Comparison of ENCODE assay signal across 14 cellular contexts in genomic region chr16:82783933-82784566, GRCh38.
"Had no signal": no experiment of that assay in that cellular context is flagged by ENCODE, and none has a peak within 500 bp of the region (broad histone marks: within the 10 kb centered on the region; RNA-seq: fewer than 3 reads in every experiment).

No MANE protein-coding gene starts in this region.

- H3K4me3 Mint-ChIP-seq: activated T-cell treated with anti-CD3 and anti-CD28 coated beads, Interleukin-2, amount 50 U/mL, for 4 hours; nephron progenitor cell; T-helper 2 cell treated with Interferon-gamma antibody and Interleukin-4, amounts not matched to agents 5 μg/mL and 100 μg/mL, for 36 hours had no signal

- ATAC-seq: activated T-cell treated with anti-CD3 and anti-CD28 coated beads, Interleukin-2, amount 50 U/mL, for 4 hours had no signal

- H3K9me3 ChIP-seq: breast epithelium, esophagus squamous epithelium, sigmoid colon, stomach, vagina had no signal

- DNase-seq: activated CD4-positive, alpha-beta T cell treated with anti-CD3 and anti-CD28 coated beads, Interleukin-2, amount 50 U/mL, for 4 hours; activated CD4-positive, CD25-positive, alpha-beta regulatory T cell treated with anti-CD3 and anti-CD28 coated beads, Interleukin-2, amount 50 U/mL, for 72 hours; activated gamma-delta T cell treated with Interleukin-2 at 50 U/mL for 16 hours; activated T-cell treated with anti-CD3 and anti-CD28 coated beads, Interleukin-2, amount 50 U/mL, for 4 hours; aorta; esophagus squamous epithelium; foreskin fibroblast; nephron progenitor cell; sigmoid colon; stimulated activated CD4-positive, alpha-beta T cell treated with anti-CD3 and anti-CD28 coated beads, Interleukin-4, amount 100 ng/mL, for 1 hour; stomach had no signal

- H3K4me1 ChIP-seq: breast epithelium had no signal

- H3K27me3 ChIP-seq: esophagus squamous epithelium, sigmoid colon, stomach, vagina had no signal

- H3K27ac Mint-ChIP-seq: nephron progenitor cell; T-helper 2 cell treated with Interferon-gamma antibody and Interleukin-4, amounts not matched to agents 5 μg/mL and 100 μg/mL, for 36 hours had no signal

- H3K27ac ChIP-seq: breast epithelium, vagina had no signal

- H3K36me3 ChIP-seq: breast epithelium, esophagus squamous epithelium, sigmoid colon, stomach, vagina had no signal

- H3K4me3 ChIP-seq: breast epithelium, esophagus squamous epithelium, sigmoid colon, stomach, vagina had no signal

- H3K9me3 Mint-ChIP-seq: activated T-cell treated with anti-CD3 and anti-CD28 coated beads, Interleukin-2, amount 50 U/mL, for 4 hours; nephron progenitor cell; T-helper 2 cell treated with Interferon-gamma antibody and Interleukin-4, amounts not matched to agents 5 μg/mL and 100 μg/mL, for 36 hours had no signal
